In the genomic region with DNA sequence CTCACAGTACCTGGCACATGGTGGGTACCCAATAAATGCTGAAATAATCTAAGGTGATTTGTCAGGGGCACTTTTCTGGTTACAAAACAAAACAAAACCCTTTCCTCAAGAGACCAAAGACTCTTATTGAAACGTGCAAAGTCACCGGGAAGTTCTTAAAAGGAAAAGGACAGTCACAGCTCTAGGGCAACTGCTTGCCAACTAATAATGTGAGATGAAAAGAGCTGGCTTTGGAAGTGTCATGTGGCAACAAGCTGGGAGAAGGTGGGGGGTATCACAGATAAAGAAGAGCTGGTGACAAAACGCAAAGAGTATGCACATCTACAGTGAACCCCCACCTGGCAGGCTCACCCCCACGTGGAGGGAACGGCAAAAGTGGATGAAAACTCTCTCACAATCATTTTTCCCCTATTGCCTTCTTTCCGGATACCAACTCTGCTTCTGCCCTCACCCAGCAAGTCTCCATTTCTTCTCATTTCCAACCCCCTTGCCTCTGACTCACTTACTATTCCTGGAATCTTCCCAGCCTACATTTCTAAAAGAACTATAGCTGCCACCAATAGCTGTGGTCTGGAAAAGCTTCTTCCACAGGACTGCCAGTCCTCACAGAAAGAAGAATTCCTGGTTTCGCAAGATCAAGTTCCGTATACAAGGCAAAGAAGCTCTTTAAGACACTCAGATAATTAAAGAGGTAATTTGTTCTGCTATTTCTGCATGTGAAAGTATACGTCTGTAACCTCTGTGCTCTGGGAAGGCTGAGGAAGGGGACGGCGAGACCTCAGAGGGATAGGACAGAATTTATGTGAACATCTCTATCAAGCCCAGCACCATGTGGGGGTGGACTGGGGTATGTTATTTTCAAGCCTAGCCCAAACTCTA, we compare ENCODE assay signal across 9 cellular contexts. TPM values are rescaled to one million over a fixed set of nuclear protein-coding genes. Genes with fewer than 3 reads are reported as not detected.
DNase-seq lines count a peak whose midpoint lies in the region; ATAC-seq and TF ChIP-seq lines count a peak whose summit lies in the region.
"Had no signal": no experiment of that assay in that cellular context is flagged by ENCODE, and none has a peak within 500 bp of the region (broad histone marks: within the 10 kb centered on the region; RNA-seq: fewer than 3 reads in every experiment).

No MANE protein-coding gene starts in this region.

- TF ChIP-seq CTCF in ascending aorta (IDR thresholded peaks at IDR 0.05): no peak

- H3K4me1 ChIP-seq in ascending aorta: peaks cover 6 to 26% of the 10 kb centered on the region in 2 donors
- H3K4me1 ChIP-seq in right cardiac atrium (ENCODE audit: control insufficient read depth, insufficient read depth, low read length): peaks cover 2% of the 10 kb centered on the region

- peaks cover 25 to 28% of the 10 kb centered on the region in 2 donors for H3K36me3 ChIP-seq in ascending aorta

- peak overlapping the region; percentile 65 to 86 for H3K27ac ChIP-seq in ascending aorta
- peak overlapping the region; percentile 27 for H3K27ac ChIP-seq in right cardiac atrium (ENCODE audit: low read length)

- H3K4me3 ChIP-seq in ascending aorta (peak overlapping the region in 1 of 2 donors; percentile 3), right cardiac atrium (ENCODE audit: low read length) (no peak overlapping the region)

- no peaks in the 10 kb centered on the region for H3K27me3 ChIP-seq in ascending aorta
- no peaks in the 10 kb centered on the region for H3K27me3 ChIP-seq in right cardiac atrium (ENCODE audit: control insufficient read depth, insufficient read depth)

- DNase-seq in GM03348 (ENCODE audit: low spot score) (peak; percentile 88), ascending aorta (ENCODE audit: low spot score in 2 of 2) (peak in 1 of 2 donors; percentile 69), right cardiac atrium (no peak), smooth muscle cell of the brain vasculature (ENCODE audit: low read depth, low spot score) (peak; percentile 55), AML-193 (lab: John Stamatoyannopoulos, UW) (no peak), HuH-7.5 (ENCODE audit: low spot score) (no peak), D341Med (ENCODE audit: low spot score) (no peak)
- DNase-seq: stimulated activated CD4-positive, alpha-beta T cell treated with anti-CD3 and anti-CD28 coated beads, Interleukin-4, amount 100 ng/mL, for 4 hours had no signal

- intact Hi-C loops in ascending aorta (cut with DNase I) (no loop called here), right cardiac atrium (cut with DNase I) (no loop called here)

- no peaks in the 10 kb centered on the region for H3K9me3 ChIP-seq in ascending aorta
- H3K9me3 ChIP-seq in right cardiac atrium (ENCODE audit: control insufficient read depth, low read length): no peaks in the 10 kb centered on the region

- WGBS in right cardiac atrium: 53% methylated on average over 11 of the region's 11 CpGs

- ATAC-seq in right cardiac atrium (peak; percentile 63 to 69), GM18517 (IDR thresholded peaks at IDR 0.05; ENCODE audit: unreplicated experiment) (no peak)

RNA-seq across cellular contexts. Expression of a gene that starts 21.8 kb away (rescaled TPM):
- total RNA-seq in ascending aorta: 48.2 TPM
- 10 to 100 TPM in 3 of 4 donors, 1 to 10 TPM in 1; 8.9 to 16.3 (median 12.1) TPM for total RNA-seq in right cardiac atrium
- polyA plus RNA-seq in right cardiac atrium: 8.8 TPM

RNA-seq across cellular contexts. Expression of a gene that starts 57.3 kb away (rescaled TPM):
- total RNA-seq in ascending aorta (16.0 TPM), right cardiac atrium (10 to 100 TPM; 38.5 to 42.6 (median 40.4) TPM)
- polyA plus RNA-seq in right cardiac atrium: 28.8 TPM

Comparison
In these comparisons a context has a peak if more than half of its experiments do, and no peak if none do; other contexts are left out.
1. DNase-seq: peak in GM03348 (single experiment) and smooth muscle cell of the brain vasculature (single experiment); none in right cardiac atrium (0 of 3), AML-193 (0 of 2), HuH-7.5 (single experiment) and D341Med (single experiment).